In genomic region chrX:39808471-39808917, GRCh38 we compare ENCODE assay signal across 1 cellular context.
TF ChIP-seq lines count a peak whose summit lies in the region.

No MANE protein-coding gene starts in this region.

TF ChIP-seq in IMR-90, 13 proteins besides CTCF, POLR2A, EP300 and RAD21 (continued from another document):
- TF ChIP-seq CHD1 (IDR thresholded peaks at IDR 0.05; ENCODE audit: low read depth, low read length) (no peak), BHLHE40 (IDR thresholded peaks at IDR 0.05; ENCODE audit: low read depth, low read length) (no peak), SMC3 (IDR thresholded peaks at IDR 0.05; ENCODE audit: low read depth, low read length) (no peak)
